In the genomic region with DNA sequence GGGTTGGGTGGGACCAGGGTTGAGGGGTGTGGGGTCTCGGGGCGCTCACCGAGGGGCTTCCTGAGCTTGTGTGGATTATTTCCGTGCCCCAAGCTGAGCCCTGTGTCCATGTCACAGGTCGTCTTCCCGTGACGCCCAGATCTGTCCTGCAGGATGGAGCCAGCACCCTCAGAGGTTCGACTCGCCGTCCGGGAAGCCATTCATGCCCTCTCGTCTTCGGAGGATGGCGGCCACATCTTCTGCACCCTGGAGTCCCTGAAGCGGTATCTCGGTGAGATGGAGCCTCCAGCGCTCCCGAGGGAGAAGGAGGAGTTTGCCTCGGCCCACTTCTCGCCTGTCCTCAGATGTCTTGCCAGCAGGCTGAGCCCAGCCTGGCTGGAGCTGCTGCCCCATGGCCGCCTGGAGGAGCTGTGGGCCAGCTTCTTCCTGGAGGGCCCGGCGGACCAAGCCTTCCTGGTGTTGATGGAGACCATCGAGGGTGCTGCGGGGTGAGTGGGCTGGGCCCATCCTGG, we compare ENCODE assay signal across 8 cellular contexts.
A peak's percentile ranks its signal among the peaks of the same experiment; 100 is the strongest.
DNase-seq lines count a peak whose midpoint lies in the region; ATAC-seq lines count a peak whose summit lies in the region.

No MANE protein-coding gene starts in this region.

- no peaks in the 10 kb centered on the region for H3K9me3 ChIP-seq in muscle layer of colon (ENCODE audit: low read length)

- peaks cover 21% of the 10 kb centered on the region for H3K4me1 ChIP-seq in muscle layer of colon (ENCODE audit: insufficient read depth, low read length)

- peak overlapping the region; percentile 21 for H3K9ac ChIP-seq in muscle layer of colon (ENCODE audit: low read length)

- peaks cover 14% of the 10 kb centered on the region for H3K36me3 ChIP-seq in muscle layer of colon (ENCODE audit: insufficient read depth, low read length)

- H3K27ac ChIP-seq in muscle layer of colon (ENCODE audit: low read depth, low read length) = peak overlapping the region; percentile 80

- DNase-seq in activated effector memory CD4-positive, alpha-beta T cell treated with anti-CD3 and anti-CD28 coated beads, Interleukin-2, amount 50 U/mL, for 16 hours = peak; percentile 60
- DNase-seq in activated effector memory CD4-positive, alpha-beta T cell treated with Interleukin-2 at 50 U/mL for 16 hours = no peak
- DNase-seq in RKO (ENCODE audit: low spot score) (peak; percentile 84), epidermal melanocyte (ENCODE audit: insufficient read length, low spot score) (peak; percentile 88), CD1c-positive myeloid dendritic cell (ENCODE audit: extremely low spot score) (no peak), Ammon's horn (ENCODE audit: low spot score) (no peak)

- no peak for ATAC-seq in HG03196 (IDR thresholded peaks at IDR 0.05; ENCODE audit: unreplicated experiment)

- no peaks in the 10 kb centered on the region for H3K27me3 ChIP-seq in muscle layer of colon (ENCODE audit: control insufficient read depth in 1 of 2, insufficient read depth in 2 of 2, low read length in 2 of 2)

- H3K4me3 ChIP-seq in muscle layer of colon (ENCODE audit: low read depth in 1 of 2, low read length in 2 of 2) = peak overlapping the region; percentile 79 to 84

Comparison
In these comparisons a context has a peak if more than half of its experiments do, and no peak if none do; other contexts are left out.
1. DNase-seq: peak in activated effector memory CD4-positive, alpha-beta T cell treated with anti-CD3 and anti-CD28 coated beads, Interleukin-2, amount 50 U/mL, for 16 hours (single experiment), RKO (single experiment) and epidermal melanocyte (single experiment); none in activated effector memory CD4-positive, alpha-beta T cell treated with Interleukin-2 at 50 U/mL for 16 hours (single experiment), CD1c-positive myeloid dendritic cell (single experiment) and Ammon's horn (single experiment).